ENCODE assay signal across 16 cellular contexts in the genomic region with DNA sequence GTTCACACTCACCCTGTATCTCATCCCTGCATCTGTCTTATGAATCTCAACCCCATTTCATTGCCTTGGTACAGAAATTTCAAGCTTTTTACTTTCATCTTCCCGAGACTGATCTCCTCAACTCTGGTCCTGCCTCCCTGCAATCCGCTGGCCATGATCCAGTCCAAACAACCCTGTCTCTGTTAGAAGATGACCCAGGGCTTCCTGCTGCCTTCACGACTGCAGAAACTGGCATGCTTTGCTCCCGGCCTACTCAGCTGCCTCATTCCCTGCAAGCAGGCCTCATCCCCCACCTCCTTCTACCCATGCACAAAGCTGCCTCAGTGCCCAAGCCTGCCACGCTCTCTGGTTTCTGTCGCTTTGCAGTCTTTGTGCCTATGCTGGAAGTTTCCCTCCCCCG. TPM values are rescaled to one million over a fixed set of nuclear protein-coding genes. Genes with fewer than 3 reads are reported as not detected.
DNase-seq lines count a peak whose midpoint lies in the region; ATAC-seq and TF ChIP-seq lines count a peak whose summit lies in the region.
"Had no signal": no experiment of that assay in that cellular context is flagged by ENCODE, and none has a peak within 500 bp of the region (broad histone marks: within the 10 kb centered on the region; RNA-seq: fewer than 3 reads in every experiment).

No MANE protein-coding gene starts in this region.

- TF ChIP-seq CTCF in PC-3 (conservative IDR thresholded peaks at IDR 0.05; ENCODE audit: low read depth, low read length) (no peak), fibroblast of villous mesenchyme (IDR thresholded peaks at IDR 0.05; ENCODE audit: insufficient read depth, low read depth, low read length) (no peak), neural progenitor cell (IDR thresholded peaks at IDR 0.05) (no peak), testis (IDR thresholded peaks at IDR 0.05) (no peak)

- no peaks in the 10 kb centered on the region for H3K9me2 ChIP-seq in PC-3 (replicated peaks; ENCODE audit: low read length)

- peak; percentile 19; the same call in 1 of the 2 replicates for ATAC-seq in PC-3
- no peak for ATAC-seq in GM18520 (IDR thresholded peaks at IDR 0.05; ENCODE audit: unreplicated experiment)

- intact Hi-C loops in PC-3 (cut with micrococcal nuclease): no loop called here
- intact Hi-C loops in testis (cut with DNase I; ENCODE audit: low total_unique reads): no loop called here

- peaks cover 16% of the 10 kb centered on the region for H3K4me1 ChIP-seq in PC-3 (ENCODE audit: insufficient read depth, low read length)
- peaks cover 4% of the 10 kb centered on the region for H3K4me1 ChIP-seq in neural progenitor cell
- no peaks in the 10 kb centered on the region for H3K4me1 ChIP-seq in testis

- peaks cover 28% of the 10 kb centered on the region for H3K27me3 Mint-ChIP-seq in neural progenitor cell (ENCODE audit: insufficient read depth, low read depth)

- H3K9ac ChIP-seq in PC-3 (ENCODE audit: low read length) (no peak overlapping the region), neural progenitor cell (no peak overlapping the region)

- H3K4me3 ChIP-seq in PC-3 (ENCODE audit: low read length) (no peak overlapping the region), fibroblast of villous mesenchyme (ENCODE audit: low read depth, low read length) (no peak overlapping the region), neural progenitor cell (no peak overlapping the region), testis (no peak overlapping the region)

- no peaks in the 10 kb centered on the region for H3K36me3 ChIP-seq in PC-3 (ENCODE audit: low read depth, low read length)
- H3K36me3 ChIP-seq in neural progenitor cell: no peaks in the 10 kb centered on the region
- H3K36me3 ChIP-seq in testis (ENCODE audit: low read depth, missing control alignments): no peaks in the 10 kb centered on the region

- peaks cover 2% of the 10 kb centered on the region for H3K9me3 Mint-ChIP-seq in neural progenitor cell
- H3K9me3 Mint-ChIP-seq: activated T-helper 2 cell treated with anti-CD3 and anti-CD28 coated beads, Interferon-gamma antibody, Interleukin-2, Interleukin-4, amounts not matched to agents 10 μg/mL and 5 μg/mL and 100 μg/mL, durations not matched to agents 14 hours and 24 hours and 36 hours had no signal

- H3K79me2 ChIP-seq in PC-3 (ENCODE audit: low read length) (no peaks in the 10 kb centered on the region), neural progenitor cell (ENCODE audit: low read depth) (no peaks in the 10 kb centered on the region)

- H3K4me1 Mint-ChIP-seq in neural progenitor cell: peaks cover 14% of the 10 kb centered on the region
- H3K4me1 Mint-ChIP-seq: B cell had no signal

- H3K4me3 Mint-ChIP-seq in neural progenitor cell: no peak overlapping the region
- H3K4me3 Mint-ChIP-seq: B cell had no signal

- H3K36me3 Mint-ChIP-seq in neural progenitor cell: no peaks in the 10 kb centered on the region

- H3K27ac Mint-ChIP-seq in neural progenitor cell: no peak overlapping the region
- H3K27ac Mint-ChIP-seq: activated T-helper 2 cell treated with anti-CD3 and anti-CD28 coated beads, Interferon-gamma antibody, Interleukin-2, Interleukin-4, amounts not matched to agents 10 μg/mL and 5 μg/mL and 100 μg/mL, durations not matched to agents 14 hours and 24 hours and 36 hours; B cell had no signal

- DNase-seq in Daoy (ENCODE audit: low read depth) (peak; percentile 62), PC-3 (no peak), fibroblast of villous mesenchyme (ENCODE audit: low read depth) (peak; percentile 39), neural progenitor cell (ENCODE audit: low spot score) (no peak), testis (no peak), NCI-H446 treated with DMSO at 0.1 percent for 48 hours (lab: John Stamatoyannopoulos, UW) (no peak)
- DNase-seq in activated CD4-positive, alpha-beta T cell treated with anti-CD3 and anti-CD28 coated beads, Interleukin-2, amount 50 U/mL, for 48 hours: no peak
- DNase-seq: activated CD4-positive, alpha-beta T cell treated with anti-CD3 and anti-CD28 coated beads for 48 hours; central memory CD4-positive, alpha-beta T cell; NCI-H2171; retina; stimulated activated CD4-positive, alpha-beta T cell treated with anti-CD3 and anti-CD28 coated beads, Interleukin-4, amount 100 ng/mL, for 4 hours; stimulated activated naive CD4-positive, alpha-beta T cell had no signal

- no peak for TF ChIP-seq POLR2A in testis (IDR thresholded peaks at IDR 0.05)

- H3K27ac ChIP-seq in PC-3 (ENCODE audit: low read length) (no peak overlapping the region), neural progenitor cell (no peak overlapping the region), testis (no peak overlapping the region)

- H3K4me2 ChIP-seq in PC-3 (ENCODE audit: low read length) (no peak overlapping the region), neural progenitor cell (no peak overlapping the region)

- CTCF ChIA-PET in PC-3 (lab: Charles Lee): no interaction called here

- H4K20me1 ChIP-seq in PC-3 (ENCODE audit: low read length): no peaks in the 10 kb centered on the region
- H4K20me1 ChIP-seq in neural progenitor cell (ENCODE audit: low read depth): no peaks in the 10 kb centered on the region

- BruUV-seq in PC-3 (replicated peaks; lab: Mats Ljungman, UMichigan): no TSS peak

- POLR2A ChIA-PET in PC-3 (lab: Charles Lee; ENCODE audit: unreplicated experiment): no interaction called here

- H3K27me3 ChIP-seq in PC-3 (ENCODE audit: low read length) (no peaks in the 10 kb centered on the region), neural progenitor cell (no peaks in the 10 kb centered on the region), testis (no peaks in the 10 kb centered on the region)

- H2AFZ ChIP-seq in PC-3 (ENCODE audit: low read length): no peak overlapping the region
- H2AFZ ChIP-seq in neural progenitor cell (replicated peaks): peak overlapping the region; percentile 20

- H3F3A ChIP-seq in PC-3 (ENCODE audit: low read length, unreplicated experiment) (no peaks in the 10 kb centered on the region), neural progenitor cell (ENCODE audit: low read depth) (no peaks in the 10 kb centered on the region)

- WGBS in testis, 2 donors: 61 to 63% methylated on average over 7 of the region's 7 CpGs

- no peaks in the 10 kb centered on the region for H3K9me3 ChIP-seq in PC-3 (ENCODE audit: low read length)
- no peaks in the 10 kb centered on the region for H3K9me3 ChIP-seq in neural progenitor cell (ENCODE audit: low read depth)
- no peaks in the 10 kb centered on the region for H3K9me3 ChIP-seq in testis

RNA-seq across cellular contexts. Expression of a gene that starts 12.4 kb away (rescaled TPM):
- 88.3 and 97.8 TPM in 2 replicates for total RNA-seq in Daoy (2014; rRNA removed; shearing (Covaris generic))
- total RNA-seq in PC-3 (2014; rRNA removed): 852 and 906 TPM in 2 replicates
- total RNA-seq in fibroblast of villous mesenchyme: 5.8 and 13.4 TPM in 2 replicates
- total RNA-seq in neural progenitor cell (ENCODE audit: low replicate concordance): 66.5 and 71.3 TPM in 2 replicates
- 10 to 100 TPM; 38.9 to 41.1 TPM for total RNA-seq in testis
- polyA plus RNA-seq in testis (ENCODE audit: insufficient read depth, low read depth, low replicate concordance): 17.5 TPM

Comparison
In these comparisons a context has a peak if more than half of its experiments do, and no peak if none do; other contexts are left out.
1. DNase-seq: peak in Daoy (single experiment) and fibroblast of villous mesenchyme (single experiment); none in PC-3 (single experiment), neural progenitor cell (single experiment), testis (single experiment), activated CD4-positive, alpha-beta T cell treated with anti-CD3 and anti-CD28 coated beads, Interleukin-2, amount 50 U/mL, for 48 hours (0 of 2) and NCI-H446 treated with DMSO at 0.1 percent for 48 hours (single experiment).